Comparison of ENCODE assay signal across 29 cellular contexts in the genomic region with DNA sequence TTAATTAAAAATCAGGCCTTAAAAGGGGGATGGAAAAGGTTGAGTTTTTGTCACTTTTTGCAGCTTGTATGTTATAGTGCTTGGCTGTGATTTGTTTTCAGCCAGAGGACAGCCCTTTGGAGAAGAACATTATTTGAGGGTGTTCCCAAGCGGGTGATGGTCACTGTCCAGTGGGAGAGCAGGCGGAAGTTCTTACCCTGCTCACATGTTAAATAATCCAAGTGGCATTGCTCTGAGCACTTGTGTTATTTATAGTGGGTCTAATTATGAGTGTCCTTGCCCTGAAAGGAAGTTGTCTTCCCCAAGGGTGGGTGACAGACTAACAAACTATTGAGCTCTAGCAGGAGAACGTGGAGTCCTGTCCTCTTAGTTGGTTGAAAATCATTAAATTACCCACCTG. TPM values are rescaled to one million over a fixed set of nuclear protein-coding genes. Genes with fewer than 3 reads are reported as not detected.
DNase-seq lines count a peak whose midpoint lies in the region; ATAC-seq and TF ChIP-seq lines count a peak whose summit lies in the region.
"Had no signal": no experiment of that assay in that cellular context is flagged by ENCODE, and none has a peak within 500 bp of the region (broad histone marks: within the 10 kb centered on the region; RNA-seq: fewer than 3 reads in every experiment).

No MANE protein-coding gene starts in this region.

- peak overlapping the region; percentile 23 for H2AFZ ChIP-seq in neural progenitor cell (replicated peaks)

- H3K9ac ChIP-seq in neural progenitor cell (no peak overlapping the region), skeletal muscle tissue (ENCODE audit: low read depth in 1 of 3, low read length in 3 of 3) (peak overlapping the region in 1 of 3 donors; percentile 42)

- H3K36me3 Mint-ChIP-seq in neural progenitor cell: peaks cover 33% of the 10 kb centered on the region
- H3K36me3 Mint-ChIP-seq in activated naive CD8-positive, alpha-beta T cell treated with anti-CD3 and anti-CD28 coated beads for 36 hours: no peaks in the 10 kb centered on the region
- H3K36me3 Mint-ChIP-seq: CD4-positive, alpha-beta memory T cell had no signal

- H3K79me2 ChIP-seq in neural progenitor cell (ENCODE audit: low read depth): no peaks in the 10 kb centered on the region

- H3K4me3 Mint-ChIP-seq in neural progenitor cell: peak overlapping the region; percentile 42
- no peak overlapping the region for H3K4me3 Mint-ChIP-seq in activated naive CD8-positive, alpha-beta T cell treated with anti-CD3 and anti-CD28 coated beads for 36 hours
- H3K4me3 Mint-ChIP-seq: CD4-positive, alpha-beta memory T cell had no signal

- H3K9me3 Mint-ChIP-seq in neural progenitor cell: peaks cover 31% of the 10 kb centered on the region
- H3K9me3 Mint-ChIP-seq in activated naive CD8-positive, alpha-beta T cell treated with anti-CD3 and anti-CD28 coated beads for 36 hours: no peaks in the 10 kb centered on the region

- TF ChIP-seq CTCF in neural progenitor cell (IDR thresholded peaks at IDR 0.05): no peak

- no peaks in the 10 kb centered on the region for H3K9me3 ChIP-seq in neural progenitor cell (ENCODE audit: low read depth)
- no peaks in the 10 kb centered on the region for H3K9me3 ChIP-seq in skeletal muscle tissue (ENCODE audit: control insufficient read depth in 3 of 3, low read length in 3 of 3)
- H3K9me3 ChIP-seq: A549 had no signal

- no peak overlapping the region for H3K4me3 ChIP-seq in neural progenitor cell
- no peak overlapping the region for H3K4me3 ChIP-seq in skeletal muscle tissue (ENCODE audit: low read length in 3 of 3)
- H3K4me3 ChIP-seq: A549, GM12878 had no signal

- no peak overlapping the region for H3K4me2 ChIP-seq in neural progenitor cell
- H3K4me2 ChIP-seq: A549 had no signal

- H3F3A ChIP-seq in neural progenitor cell (ENCODE audit: low read depth): no peaks in the 10 kb centered on the region

- intact Hi-C loops in Right ventricle myocardium superior (cut with DNase I): no loop called here
- intact Hi-C loops in left ventricle myocardium superior (cut with micrococcal nuclease): no loop called here

- peaks cover 15% of the 10 kb centered on the region for H3K4me1 ChIP-seq in neural progenitor cell
- H3K4me1 ChIP-seq in skeletal muscle tissue (ENCODE audit: control insufficient read depth in 3 of 3, insufficient read depth in 3 of 3, low read length in 3 of 3): peaks cover 5 to 20% (median 10%) of the 10 kb centered on the region in 3 donors
- H3K4me1 ChIP-seq: A549 had no signal

- no peak overlapping the region for H3K27ac ChIP-seq in neural progenitor cell
- H3K27ac ChIP-seq in skeletal muscle tissue (ENCODE audit: low read depth, low read length): peak overlapping the region; percentile 88
- H3K27ac ChIP-seq: A549, HL-60 had no signal

- ATAC-seq in Right ventricle myocardium superior (ENCODE audit: poor library complexity) (peak; percentile 94), left ventricle myocardium superior (peak; percentile 99), HG03159 (IDR thresholded peaks at IDR 0.05; ENCODE audit: unreplicated experiment) (no peak)
- ATAC-seq: A549, GM12878, HepG2 had no signal

- H3K27me3 ChIP-seq in neural progenitor cell: no peaks in the 10 kb centered on the region
- no peaks in the 10 kb centered on the region for H3K27me3 ChIP-seq in skeletal muscle tissue (ENCODE audit: control insufficient read depth in 3 of 3, insufficient read depth in 3 of 3, low read length in 3 of 3)

- H3K27ac Mint-ChIP-seq in neural progenitor cell: peak overlapping the region; percentile 91
- H3K27ac Mint-ChIP-seq in activated naive CD8-positive, alpha-beta T cell treated with anti-CD3 and anti-CD28 coated beads for 36 hours: no peak overlapping the region
- H3K27ac Mint-ChIP-seq: CD4-positive, alpha-beta memory T cell had no signal

- no peaks in the 10 kb centered on the region for H3K27me3 Mint-ChIP-seq in neural progenitor cell (ENCODE audit: insufficient read depth, low read depth)
- H3K27me3 Mint-ChIP-seq in activated naive CD8-positive, alpha-beta T cell treated with anti-CD3 and anti-CD28 coated beads for 36 hours: peaks cover 16% of the 10 kb centered on the region

- H3K4me1 Mint-ChIP-seq in neural progenitor cell: peaks cover 38% of the 10 kb centered on the region
- H3K4me1 Mint-ChIP-seq in activated naive CD8-positive, alpha-beta T cell treated with anti-CD3 and anti-CD28 coated beads for 36 hours: no peaks in the 10 kb centered on the region
- H3K4me1 Mint-ChIP-seq: CD4-positive, alpha-beta memory T cell had no signal

- H4K20me1 ChIP-seq in neural progenitor cell (ENCODE audit: low read depth): no peaks in the 10 kb centered on the region

- DNase-seq in Right ventricle myocardium superior (no peak), left ventricle myocardium superior (no peak), neural progenitor cell (ENCODE audit: low spot score) (no peak), hypothalamus (lab: John Stamatoyannopoulos, UW) (no peak)
- no peak for DNase-seq in activated naive CD8-positive, alpha-beta T cell treated with anti-CD3 and anti-CD28 coated beads for 36 hours
- DNase-seq: AML-193; C1 segment of cervical spinal cord; CD4-positive, alpha-beta memory T cell; COR-L47; DMS53; EL; GDM1; HCEC 1CT; Karpas-422; NCI-H1092; NCI-H1417 treated with DMSO at 0.1 percent for 48 hours; NCI-H1694 treated with DMSO at 0.1 percent for 48 hours; NCI-H2081; NCI-H2227 treated with DMSO at 0.1 percent for 48 hours; NCI-H69; RPMI8226; SHP77 treated with DMSO at 0.1 percent for 48 hours had no signal

- H3K36me3 ChIP-seq in neural progenitor cell: no peaks in the 10 kb centered on the region
- H3K36me3 ChIP-seq in skeletal muscle tissue (ENCODE audit: control insufficient read depth in 3 of 3, insufficient read depth in 3 of 3, low read length in 3 of 3): no peaks in the 10 kb centered on the region

RNA-seq across cellular contexts. Expression of a gene that starts 49.5 kb away (rescaled TPM):
- 2.9 TPM for total RNA-seq in Right ventricle myocardium superior
- 1.8 TPM for total RNA-seq in left ventricle myocardium superior
- total RNA-seq in neural progenitor cell (ENCODE audit: low replicate concordance): 3.0 and 3.1 TPM in 2 replicates
- total RNA-seq in skeletal muscle tissue: 31.3 TPM
- 1 to 10 TPM; 3.9 to 4.1 TPM for total RNA-seq in activated naive CD8-positive, alpha-beta T cell treated with anti-CD3 and anti-CD28 coated beads for 36 hours
- total RNA-seq: CD4-positive, alpha-beta memory T cell; GM12878; HepG2; NCI-H460 had no signal
